ENCODE assay signal across 17 cellular contexts in genomic region chr16:81639931-81640680, GRCh38.
A peak's percentile ranks its signal among the peaks of the same experiment; 100 is the strongest.
DNase-seq lines count a peak whose midpoint lies in the region; ATAC-seq and TF ChIP-seq lines count a peak whose summit lies in the region.
"Had no signal": no experiment of that assay in that cellular context is flagged by ENCODE, and none has a peak within 500 bp of the region (broad histone marks: within the 10 kb centered on the region; RNA-seq: fewer than 3 reads in every experiment).

No MANE protein-coding gene starts in this region.

- H3K9me3 Mint-ChIP-seq in natural killer cell, result no peaks in the 10 kb centered on the region
- H3K9me3 Mint-ChIP-seq in natural killer cell treated with Interleukin-12 subunit alpha and Interleukin-12 subunit beta and Interleukin-15 and Interleukin-18, amount 100 ng/mL, for 72 hours, result no peaks in the 10 kb centered on the region
- H3K9me3 Mint-ChIP-seq in glutamatergic neuron (ENCODE audit: unreplicated experiment), result peaks cover 23% of the 10 kb centered on the region
- H3K9me3 Mint-ChIP-seq in stimulated activated effector memory CD8-positive, alpha-beta T cell treated with anti-CD3 and anti-CD28 coated beads, Interleukin-12 subunit alpha, Interleukin-12 subunit beta, amount 100 ng/mL, for 72 hours, result no peaks in the 10 kb centered on the region
- H3K9me3 Mint-ChIP-seq: CD4-positive, CD25-positive, alpha-beta regulatory T cell had no signal

- peak overlapping the region; percentile 14 for H3K27ac ChIP-seq in OCI-LY1 (ENCODE audit: low read depth, low read length, poor library complexity, severe bottlenecking)
- H3K27ac ChIP-seq in transverse colon, result no peak overlapping the region
- no peak overlapping the region for H3K27ac ChIP-seq in coronary artery
- H3K27ac ChIP-seq: SK-N-MC had no signal

- H3K36me3 Mint-ChIP-seq in natural killer cell (no peaks in the 10 kb centered on the region), glutamatergic neuron (ENCODE audit: unreplicated experiment) (no peaks in the 10 kb centered on the region)
- no peaks in the 10 kb centered on the region for H3K36me3 Mint-ChIP-seq in natural killer cell treated with Interleukin-12 subunit alpha and Interleukin-12 subunit beta and Interleukin-15 and Interleukin-18, amount 100 ng/mL, for 72 hours
- H3K36me3 Mint-ChIP-seq in stimulated activated effector memory CD8-positive, alpha-beta T cell treated with anti-CD3 and anti-CD28 coated beads, Interleukin-12 subunit alpha, Interleukin-12 subunit beta, amount 100 ng/mL, for 72 hours, result peaks cover 35% of the 10 kb centered on the region

- in situ Hi-C loops in transverse colon (cut with MboI; ENCODE audit: low pct_ligation_motif_present in 1 of 4, low pct_unique_long_range_greater_than_20kb in 1 of 4, low sequenced_read_pairs in 3 of 4), result no loop called here

- DNase-seq in natural killer cell (no peak), glutamatergic neuron (no peak), transverse colon (no peak), coronary artery (ENCODE audit: low spot score) (no peak)
- no peak for DNase-seq in natural killer cell treated with Interleukin-12 subunit alpha and Interleukin-12 subunit beta and Interleukin-15 and Interleukin-18, amount 100 ng/mL, for 72 hours (ENCODE audit: low spot score)
- no peak for DNase-seq in stimulated activated effector memory CD8-positive, alpha-beta T cell treated with anti-CD3 and anti-CD28 coated beads, Interleukin-12 subunit alpha, Interleukin-12 subunit beta, amount 100 ng/mL, for 72 hours (ENCODE audit: low spot score in 2 of 2)
- no peak for DNase-seq in activated CD8-positive, alpha-beta memory T cell treated with anti-CD3 and anti-CD28 coated beads for 24 hours
- DNase-seq: Calu3; CD4-positive, CD25-positive, alpha-beta regulatory T cell; DMS53; NCI-H1417; NCI-H2029; NCI-H774 had no signal

- H3K27me3 ChIP-seq in OCI-LY1 (ENCODE audit: insufficient read depth, low read length) (no peaks in the 10 kb centered on the region), transverse colon (no peaks in the 10 kb centered on the region)

- no peak for ATAC-seq in natural killer cell
- no peak for ATAC-seq in natural killer cell treated with Interleukin-12 subunit alpha and Interleukin-12 subunit beta and Interleukin-15 and Interleukin-18, amount 100 ng/mL, for 72 hours
- no peak for ATAC-seq in stimulated activated effector memory CD8-positive, alpha-beta T cell treated with anti-CD3 and anti-CD28 coated beads, Interleukin-12 subunit alpha, Interleukin-12 subunit beta, amount 100 ng/mL, for 72 hours
- ATAC-seq: Panc1, Right ventricle myocardium inferior had no signal

- TF ChIP-seq CTCF in natural killer cell (IDR thresholded peaks at IDR 0.05), result no peak
- TF ChIP-seq CTCF in OCI-LY1 (IDR thresholded peaks at IDR 0.05; ENCODE audit: low read length), result no peak
- TF ChIP-seq CTCF in glutamatergic neuron (IDR thresholded peaks at IDR 0.05; ENCODE audit: partially characterized antibody, unreplicated experiment), result no peak
- TF ChIP-seq CTCF in transverse colon (IDR thresholded peaks at IDR 0.05), result no peak
- TF ChIP-seq CTCF in coronary artery (IDR thresholded peaks at IDR 0.05), result no peak

- H3K4me3 ChIP-seq in OCI-LY1 (ENCODE audit: low read depth, low read length, poor library complexity, severe bottlenecking) (no peak overlapping the region), transverse colon (no peak overlapping the region), coronary artery (no peak overlapping the region)
- H3K4me3 ChIP-seq: SK-N-MC had no signal

- H3K4me2 ChIP-seq in OCI-LY1 (ENCODE audit: low read length), result no peak overlapping the region

- H2AFZ ChIP-seq in OCI-LY1 (ENCODE audit: low read length), result no peak overlapping the region

- H3K4me3 Mint-ChIP-seq in natural killer cell (no peak overlapping the region), glutamatergic neuron (ENCODE audit: unreplicated experiment) (no peak overlapping the region)
- H3K4me3 Mint-ChIP-seq in natural killer cell treated with Interleukin-12 subunit alpha and Interleukin-12 subunit beta and Interleukin-15 and Interleukin-18, amount 100 ng/mL, for 72 hours, result no peak overlapping the region
- H3K4me3 Mint-ChIP-seq in stimulated activated effector memory CD8-positive, alpha-beta T cell treated with anti-CD3 and anti-CD28 coated beads, Interleukin-12 subunit alpha, Interleukin-12 subunit beta, amount 100 ng/mL, for 72 hours, result no peak overlapping the region
- H3K4me3 Mint-ChIP-seq: CD4-positive, CD25-positive, alpha-beta regulatory T cell had no signal

- H3K9ac ChIP-seq in OCI-LY1 (ENCODE audit: low read length), result no peak overlapping the region

- H3K36me3 ChIP-seq in OCI-LY1 (ENCODE audit: insufficient read depth, low read length), result peaks cover 10% of the 10 kb centered on the region; the same call in 1 of the 2 replicates
- H3K36me3 ChIP-seq in transverse colon, result no peaks in the 10 kb centered on the region

- no peak for TF ChIP-seq POLR2A in transverse colon (IDR thresholded peaks at IDR 0.05)

- no peaks in the 10 kb centered on the region for H3F3A ChIP-seq in OCI-LY1 (ENCODE audit: insufficient read depth, low read length)

- intact Hi-C loops in natural killer cell (cut with micrococcal nuclease), result loop anchor here (10.0 kb wide), 1 partner anchor 235 kb away; no protein-coding TSS in a partner anchor
- intact Hi-C loops in transverse colon (cut with DNase I; ENCODE audit: low total_unique reads), result no loop called here

- 88% methylated on average over 16 of the region's 16 CpGs; no CpG with 5 or more reads in 1 of the 2 donors for WGBS in transverse colon (ENCODE audit: low coverage in 1 of 2), 2 donors

- H3K9me3 ChIP-seq in OCI-LY1 (ENCODE audit: low read length), result no peaks in the 10 kb centered on the region
- no peaks in the 10 kb centered on the region for H3K9me3 ChIP-seq in transverse colon

- no peaks in the 10 kb centered on the region for H3K79me2 ChIP-seq in OCI-LY1 (ENCODE audit: insufficient read depth, low read length)

- no peaks in the 10 kb centered on the region for H4K20me1 ChIP-seq in OCI-LY1 (ENCODE audit: insufficient read depth, low read length)

- H3K4me1 Mint-ChIP-seq in natural killer cell (peaks cover 55 to 67% of the 10 kb centered on the region in 2 donors), glutamatergic neuron (ENCODE audit: low read depth, unreplicated experiment) (peaks cover 50% of the 10 kb centered on the region)
- peaks cover 23 to 47% of the 10 kb centered on the region in 2 donors for H3K4me1 Mint-ChIP-seq in natural killer cell treated with Interleukin-12 subunit alpha and Interleukin-12 subunit beta and Interleukin-15 and Interleukin-18, amount 100 ng/mL, for 72 hours (ENCODE audit: low read depth in 2 of 2)
- H3K4me1 Mint-ChIP-seq in stimulated activated effector memory CD8-positive, alpha-beta T cell treated with anti-CD3 and anti-CD28 coated beads, Interleukin-12 subunit alpha, Interleukin-12 subunit beta, amount 100 ng/mL, for 72 hours, result peaks cover 46% of the 10 kb centered on the region

- no peak for TF ChIP-seq EP300 in transverse colon (IDR thresholded peaks at IDR 0.05; ENCODE audit: low read depth)

- no peaks in the 10 kb centered on the region for H3K9me2 ChIP-seq in OCI-LY1 (ENCODE audit: low read depth, low read length)

- H3K4me1 ChIP-seq in OCI-LY1 (ENCODE audit: insufficient read depth, low read length, severe bottlenecking) (no peaks in the 10 kb centered on the region), transverse colon (peaks cover 0 to 9% (median 2%) of the 10 kb centered on the region in 4 donors)

- H3K27me3 Mint-ChIP-seq in natural killer cell (ENCODE audit: low read depth in 2 of 2) (no peaks in the 10 kb centered on the region), glutamatergic neuron (ENCODE audit: unreplicated experiment) (peaks cover 27% of the 10 kb centered on the region)
- no peaks in the 10 kb centered on the region for H3K27me3 Mint-ChIP-seq in natural killer cell treated with Interleukin-12 subunit alpha and Interleukin-12 subunit beta and Interleukin-15 and Interleukin-18, amount 100 ng/mL, for 72 hours
- H3K27me3 Mint-ChIP-seq: CD4-positive, CD25-positive, alpha-beta regulatory T cell had no signal

- peak overlapping the region; percentile 14 to 72 for H3K27ac Mint-ChIP-seq in natural killer cell
- H3K27ac Mint-ChIP-seq in natural killer cell treated with Interleukin-12 subunit alpha and Interleukin-12 subunit beta and Interleukin-15 and Interleukin-18, amount 100 ng/mL, for 72 hours, result no peak overlapping the region
- H3K27ac Mint-ChIP-seq in glutamatergic neuron (ENCODE audit: unreplicated experiment), result peak overlapping the region; percentile 83
- H3K27ac Mint-ChIP-seq in stimulated activated effector memory CD8-positive, alpha-beta T cell treated with anti-CD3 and anti-CD28 coated beads, Interleukin-12 subunit alpha, Interleukin-12 subunit beta, amount 100 ng/mL, for 72 hours, result peak overlapping the region; percentile 48

Comparison
In these comparisons a context has a peak if more than half of its experiments do, and no peak if none do; other contexts are left out.
1. H3K27ac Mint-ChIP-seq: peak in natural killer cell (2 of 2), glutamatergic neuron (single experiment) and stimulated activated effector memory CD8-positive, alpha-beta T cell treated with anti-CD3 and anti-CD28 coated beads, Interleukin-12 subunit alpha, Interleukin-12 subunit beta, amount 100 ng/mL, for 72 hours (single experiment); none in natural killer cell treated with Interleukin-12 subunit alpha and Interleukin-12 subunit beta and Interleukin-15 and Interleukin-18, amount 100 ng/mL, for 72 hours (0 of 2).